8 cellular contexts compared by ENCODE assay signal in genomic region chr9:33447404-33448158, GRCh38. TPM values are rescaled to one million over a fixed set of nuclear protein-coding genes. Genes with fewer than 3 reads are reported as not detected.
DNase-seq lines count a peak whose midpoint lies in the region; ATAC-seq and TF ChIP-seq lines count a peak whose summit lies in the region.

TSS of gene AQP3 (minus strand) at chr9:33447593. CDS start at chr9:33447530, 63 bp downstream.

- H3K4me3 ChIP-seq in Karpas-422 (ENCODE audit: low read length) (no peak within 1 kb of the TSS), body of pancreas (peak within 1 kb of the TSS; percentile 10 to 41), spleen (peak within 1 kb of the TSS; percentile 33 to 76 (median 52))

- H3K36me3 ChIP-seq in Karpas-422 (ENCODE audit: insufficient read depth, low read length): no peaks in the 10 kb centered on the region
- H3K36me3 ChIP-seq in body of pancreas (replicated peaks in 1 of 2; ENCODE audit: insufficient read depth in 1 of 2, low read depth in 2 of 2): peaks cover 0 to 3% of the 10 kb centered on the region in 2 donors
- peaks cover 0 to 15% (median 4%) of the 10 kb centered on the region in 6 donors for H3K36me3 ChIP-seq in spleen

- H2AFZ ChIP-seq in Karpas-422 (ENCODE audit: low read length): no peak within 1 kb of the TSS

- TF ChIP-seq POLR2A in body of pancreas (IDR thresholded peaks at IDR 0.05): peak; percentile 84 to 85 (median 84)
- TF ChIP-seq POLR2A in spleen (IDR thresholded peaks at IDR 0.05): no peak

- H3K9me2 ChIP-seq in Karpas-422 (replicated peaks; ENCODE audit: insufficient read depth, low read length): no peaks in the 10 kb centered on the region

- intact Hi-C loops in T-helper 2 cell treated with Interferon-gamma antibody and Interleukin-4, amounts not matched to agents 100 ng/mL and 5 ng/mL, for 36 hours (cut with micrococcal nuclease): loop anchor here (1.0 to 10.0 kb wide), 4 partner anchors 26 to 183 kb away; partner anchors contain the start of genes AQP7, BAG1, CHMP5 and NFX1
- intact Hi-C loops in body of pancreas (cut with DNase I) (no loop called here), spleen (cut with DNase I; ENCODE audit: low total_unique reads) (no loop called here)

- WGBS in body of pancreas, 2 donors: 2 to 17% methylated on average over 7 to 39 of the region's 48 CpGs
- WGBS in spleen, 5 donors: 2 to 6% (median 4%) methylated on average over 18 to 48 of the region's 48 CpGs

- peak; percentile 60 to 69 for DNase-seq in NCI-H2081 (lab: John Stamatoyannopoulos, UW)
- no peak for DNase-seq in NCI-H2081 treated with DMSO at 0.1 percent for 48 hours (lab: John Stamatoyannopoulos, UW)
- peak; percentile 54 for DNase-seq in Karpas-422
- peak; percentile 70 to 82 (median 80) for DNase-seq in body of pancreas
- DNase-seq in iPS-NIHi11 (ENCODE audit: low spot score): peak; percentile 89
- peak; percentile 93 for DNase-seq in spleen
- no peak for DNase-seq in NCI-H1048 (lab: John Stamatoyannopoulos, UW)

- peak; percentile 83 for ATAC-seq in body of pancreas

- no peak within 1 kb of the TSS for H3K27ac ChIP-seq in Karpas-422 (ENCODE audit: low read length)
- peak within 1 kb of the TSS; percentile 67 to 89 (median 84) for H3K27ac ChIP-seq in body of pancreas
- peak within 1 kb of the TSS; percentile 46 to 90 (median 86) for H3K27ac ChIP-seq in spleen

- no peaks in the 10 kb centered on the region for H3K79me2 ChIP-seq in Karpas-422 (ENCODE audit: low read length)

- TF ChIP-seq CTCF in body of pancreas (IDR thresholded peaks at IDR 0.05) (peak in 6 of 7 experiments; percentile 11 to 45 (median 32)), spleen (IDR thresholded peaks at IDR 0.05 in 8 of 11, conservative IDR thresholded peaks at IDR 0.05 in 3 of 11) (peak in 7 of 11 experiments; percentile 9 to 46 (median 38))

- H4K20me1 ChIP-seq in Karpas-422 (ENCODE audit: insufficient read depth, low read depth, low read length): no peaks in the 10 kb centered on the region

- no peaks in the 10 kb centered on the region for H3K4me1 ChIP-seq in Karpas-422 (ENCODE audit: low read length)
- H3K4me1 ChIP-seq in body of pancreas: peaks cover 36% of the 10 kb centered on the region
- peaks cover 19 to 69% (median 53%) of the 10 kb centered on the region in 6 donors for H3K4me1 ChIP-seq in spleen

- H3K4me2 ChIP-seq in Karpas-422 (ENCODE audit: low read depth, low read length, poor library complexity, severe bottlenecking): peak within 1 kb of the TSS; percentile 26

- H3K9ac ChIP-seq in Karpas-422 (ENCODE audit: low read length): no peak within 1 kb of the TSS

- no peaks in the 10 kb centered on the region for H3K9me3 ChIP-seq in Karpas-422 (ENCODE audit: low read length)
- H3K9me3 ChIP-seq in body of pancreas: no peaks in the 10 kb centered on the region
- no peaks in the 10 kb centered on the region for H3K9me3 ChIP-seq in spleen

- H3K27me3 ChIP-seq in Karpas-422 (ENCODE audit: low read length) (no peaks in the 10 kb centered on the region), body of pancreas (no peaks in the 10 kb centered on the region), spleen (replicated peaks in 1 of 7) (peaks cover 0 to 24% (median 0%) of the 10 kb centered on the region in 7 donors)

RNA-seq across cellular contexts. Expression of gene AQP3, which starts in this region (rescaled TPM):
- total RNA-seq in Karpas-422 (2014; rRNA removed; shearing (Covaris generic); ENCODE audit: low replicate concordance): not detected in 2 replicates
- total RNA-seq in T-helper 2 cell treated with Interferon-gamma antibody and Interleukin-4, amounts not matched to agents 100 ng/mL and 5 ng/mL, for 36 hours: 109 and 113 TPM in 2 replicates
- total RNA-seq in body of pancreas (10 to 100 TPM; 12.5 to 50.3 TPM), spleen (100 to 1,000 TPM in 5 of 7 donors, 10 to 100 TPM in 2; 44.2 to 251 (median 126) TPM)
- 10 to 100 TPM in 1 of 3 donors, 1 to 10 TPM in 2; 5.0 to 51.4 (median 5.7) TPM for polyA plus RNA-seq in spleen

Comparison
In these comparisons a context has a peak if more than half of its experiments do, and no peak if none do; other contexts are left out.
1. RNA of gene AQP3 (total RNA-seq): 44.2 to 251 TPM in spleen, 109 to 113 TPM in T-helper 2 cell treated with Interferon-gamma antibody and Interleukin-4, amounts not matched to agents 100 ng/mL and 5 ng/mL, for 36 hours and 12.5 to 50.3 TPM in body of pancreas; not detected in Karpas-422; every median in the first group is over 10 times any median in the second.
2. DNase-seq: peak in NCI-H2081 (2 of 2), body of pancreas (4 of 4), iPS-NIHi11 (single experiment) and spleen (single experiment); none in NCI-H2081 treated with DMSO at 0.1 percent for 48 hours (single experiment) and NCI-H1048 (single experiment).
3. Peak in DNase-seq and H3K4me2 ChIP-seq in Karpas-422; RNA of the gene not detected or under 1 TPM.
4. POLR2A ChIP-seq: peak in body of pancreas (3 of 3); none in spleen (0 of 3).